8 cellular contexts compared by ENCODE assay signal in genomic region chr22:43945632-43946390, GRCh38. TPM values are rescaled to one million over a fixed set of nuclear protein-coding genes. Genes with fewer than 3 reads are reported as not detected.
DNase-seq lines count a peak whose midpoint lies in the region; ATAC-seq and TF ChIP-seq lines count a peak whose summit lies in the region.

No MANE protein-coding gene starts in this region.

- H3K9me3 ChIP-seq in mucosa of descending colon: no peaks in the 10 kb centered on the region

- H3K36me3 ChIP-seq in mucosa of descending colon (ENCODE audit: low read depth): no peaks in the 10 kb centered on the region

- H3K27ac Mint-ChIP-seq in stimulated activated memory B cell treated with anti-CD40 and anti-IgM and Interleukin-4, amounts not matched to agents 10 μg/mL and 1 μg/mL and 100 μg/mL, for 72 hours: no peak overlapping the region

- peaks cover 5% of the 10 kb centered on the region for H3K9me3 Mint-ChIP-seq in stimulated activated memory B cell treated with anti-CD40 and anti-IgM and Interleukin-4, amounts not matched to agents 10 μg/mL and 1 μg/mL and 100 μg/mL, for 72 hours

- peak; percentile 70 for DNase-seq in SIG-M5 treated with dmso at 0.1 percent for 504 hours (lab: John Stamatoyannopoulos, UW; ENCODE audit: unreplicated experiment)
- no peak for DNase-seq in SIG-M5 (lab: John Stamatoyannopoulos, UW)
- peak; percentile 3 for DNase-seq in NCI-H774 (lab: John Stamatoyannopoulos, UW)
- peak; percentile 78 to 83 for DNase-seq in activated CD4-positive, alpha-beta T cell treated with anti-CD3 and anti-CD28 coated beads, Interleukin-2, amount 50 U/mL, for 48 hours
- peak; percentile 27 for DNase-seq in effector CD8-positive, alpha-beta T cell (lab: John Stamatoyannopoulos, UW)
- DNase-seq in mucosa of descending colon: peak in 2 of 3 donors; percentile 72 to 83

- peak; percentile 47 for TF ChIP-seq CTCF in mucosa of descending colon (IDR thresholded peaks at IDR 0.05)

- intact Hi-C loops in mucosa of descending colon (cut with DNase I, micrococcal nuclease): no loop called here

- H3K4me3 ChIP-seq in mucosa of descending colon: no peak overlapping the region

- H3K4me3 Mint-ChIP-seq in stimulated activated memory B cell treated with anti-CD40 and anti-IgM and Interleukin-4, amounts not matched to agents 10 μg/mL and 1 μg/mL and 100 μg/mL, for 72 hours: no peak overlapping the region

- ATAC-seq in mucosa of descending colon (peak; percentile 96), HG02852 (IDR thresholded peaks at IDR 0.05; ENCODE audit: unreplicated experiment) (no peak)
- ATAC-seq in stimulated activated memory B cell treated with anti-CD40 and anti-IgM and Interleukin-4, amounts not matched to agents 10 μg/mL and 1 μg/mL and 100 μg/mL, for 72 hours: peak; percentile 89

- no peaks in the 10 kb centered on the region for H3K36me3 Mint-ChIP-seq in stimulated activated memory B cell treated with anti-CD40 and anti-IgM and Interleukin-4, amounts not matched to agents 10 μg/mL and 1 μg/mL and 100 μg/mL, for 72 hours

- no peaks in the 10 kb centered on the region for H3K4me1 ChIP-seq in mucosa of descending colon (ENCODE audit: low read depth)

- peaks cover 46% of the 10 kb centered on the region for H3K27me3 Mint-ChIP-seq in stimulated activated memory B cell treated with anti-CD40 and anti-IgM and Interleukin-4, amounts not matched to agents 10 μg/mL and 1 μg/mL and 100 μg/mL, for 72 hours

- H3K4me1 Mint-ChIP-seq in stimulated activated memory B cell treated with anti-CD40 and anti-IgM and Interleukin-4, amounts not matched to agents 10 μg/mL and 1 μg/mL and 100 μg/mL, for 72 hours: peaks cover 8% of the 10 kb centered on the region

RNA-seq across cellular contexts. Expression of gene SAMM50, which starts 9.4 kb away (rescaled TPM):
- total RNA-seq in mucosa of descending colon: 10 to 100 TPM; 37.7 to 52.0 (median 48.0) TPM

RNA-seq across cellular contexts. Expression of gene PNPLA3, which starts 22.2 kb away (rescaled TPM):
- total RNA-seq in mucosa of descending colon: under 1 TPM; 0.16 to 0.23 (median 0.22) TPM

RNA-seq across cellular contexts. Expression of gene PNPLA5, which starts 54.0 kb away (rescaled TPM):
- total RNA-seq in mucosa of descending colon: not detected
